In genomic region chr18:35463837-35464236, GRCh38 we compare ENCODE assay signal across 19 cellular contexts. TPM values are rescaled to one million over a fixed set of nuclear protein-coding genes. Genes with fewer than 3 reads are reported as not detected.
DNase-seq lines count a peak whose midpoint lies in the region; ATAC-seq and TF ChIP-seq lines count a peak whose summit lies in the region.
"Had no signal": no experiment of that assay in that cellular context is flagged by ENCODE, and none has a peak within 500 bp of the region (broad histone marks: within the 10 kb centered on the region; RNA-seq: fewer than 3 reads in every experiment).

No MANE protein-coding gene starts in this region.

- H3K9me3 ChIP-seq in heart right ventricle (no peaks in the 10 kb centered on the region), suprapubic skin (no peaks in the 10 kb centered on the region)

- peak overlapping the region in 1 of 10 donors; percentile 38 for H3K4me3 ChIP-seq in heart right ventricle
- no peak overlapping the region for H3K4me3 ChIP-seq in suprapubic skin

- H3K4me1 Mint-ChIP-seq in endothelial cell (ENCODE audit: unreplicated experiment): peaks cover 82% of the 10 kb centered on the region

- no peak for TF ChIP-seq POLR2A in suprapubic skin (IDR thresholded peaks at IDR 0.05)

- TF ChIP-seq EP300 in suprapubic skin (IDR thresholded peaks at IDR 0.05): no peak

- H3K27me3 ChIP-seq in heart right ventricle (no peaks in the 10 kb centered on the region), suprapubic skin (no peaks in the 10 kb centered on the region)

- WGBS in heart right ventricle, 2 donors: 81 to 84% methylated on average over 4 of the region's 4 CpGs
- WGBS in suprapubic skin: 69% methylated on average over 4 of the region's 4 CpGs

- H3K36me3 ChIP-seq in heart right ventricle (peaks cover 0 to 8% (median 0%) of the 10 kb centered on the region in 9 donors), suprapubic skin (no peaks in the 10 kb centered on the region)

- peaks cover 9 to 84% (median 53%) of the 10 kb centered on the region in 9 donors for H3K4me1 ChIP-seq in heart right ventricle
- peaks cover 6% of the 10 kb centered on the region for H3K4me1 ChIP-seq in suprapubic skin

- no peak for TF ChIP-seq CTCF in heart right ventricle (IDR thresholded peaks at IDR 0.05)
- no peak for TF ChIP-seq CTCF in endothelial cell (IDR thresholded peaks at IDR 0.05; ENCODE audit: unreplicated experiment)
- TF ChIP-seq CTCF in suprapubic skin (IDR thresholded peaks at IDR 0.05): no peak

- peaks cover 6% of the 10 kb centered on the region for H3K27me3 Mint-ChIP-seq in endothelial cell (ENCODE audit: unreplicated experiment)
- H3K27me3 Mint-ChIP-seq: IgD-negative memory B cell had no signal

- H3K27ac Mint-ChIP-seq in endothelial cell (ENCODE audit: unreplicated experiment): peak overlapping the region; percentile 71
- H3K27ac Mint-ChIP-seq: HFFc6, IgD-negative memory B cell had no signal

- peaks cover 4% of the 10 kb centered on the region for H3K36me3 Mint-ChIP-seq in endothelial cell (ENCODE audit: low read depth, unreplicated experiment)

- H3K4me3 Mint-ChIP-seq in endothelial cell (ENCODE audit: unreplicated experiment): peak overlapping the region; percentile 11
- H3K4me3 Mint-ChIP-seq: CD14-positive monocyte, HFFc6, IgD-negative memory B cell had no signal

- H3K27ac ChIP-seq in heart right ventricle (peak overlapping the region in 7 of 10 donors; percentile 37 to 76 (median 56)), suprapubic skin (no peak overlapping the region)

- DNase-seq in heart right ventricle: no peak
- no peak for DNase-seq in Right ventricle myocardium superior
- DNase-seq in endothelial cell (ENCODE audit: low spot score): no peak
- DNase-seq in sciatic nerve (ENCODE audit: low spot score): no peak
- no peak for DNase-seq in DMS153 (lab: John Stamatoyannopoulos, UW)
- no peak for DNase-seq in suprapubic skin (ENCODE audit: low spot score in 2 of 2)
- DNase-seq: AML-193, GF-D8, H7, HFFc6, NCI-H1694 treated with DMSO at 0.1 percent for 48 hours, NCI-H2081 treated with DMSO at 0.1 percent for 48 hours, NCI-H446, NCI-H526, RPMI8226 had no signal

- intact Hi-C loops in heart right ventricle (cut with DNase I): loop anchor here in 1 of 10 donors (5.0 kb wide), 1 partner anchor 33 kb away; the partner anchor contains the start of gene INO80C
- intact Hi-C loops in Right ventricle myocardium superior (cut with DNase I): no loop called here
- intact Hi-C loops in sciatic nerve (cut with DNase I): no loop called here

- ATAC-seq in heart right ventricle (no peak), Right ventricle myocardium superior (ENCODE audit: poor library complexity) (no peak), sciatic nerve (peak; percentile 42), GM21717 (IDR thresholded peaks at IDR 0.05; ENCODE audit: unreplicated experiment) (no peak)
- ATAC-seq: SK-N-SH treated with all-trans-retinoic acid at 6 μM for 48 hours had no signal

- no peaks in the 10 kb centered on the region for H3K9me3 Mint-ChIP-seq in endothelial cell (ENCODE audit: unreplicated experiment)
- H3K9me3 Mint-ChIP-seq: HFFc6, IgD-negative memory B cell had no signal

RNA-seq across cellular contexts. Expression of gene INO80C, which starts 33.9 kb away (rescaled TPM):
- total RNA-seq in heart right ventricle: 10 to 100 TPM; 19.5 to 28.4 (median 25.5) TPM
- 10 to 100 TPM; 17.3 to 24.5 TPM for polyA plus RNA-seq in heart right ventricle
- 23.1 TPM for total RNA-seq in Right ventricle myocardium superior
- total RNA-seq in endothelial cell (ENCODE audit: unreplicated experiment): 29.7 TPM
- total RNA-seq in sciatic nerve: 27.5 TPM
- total RNA-seq in suprapubic skin: 10 to 100 TPM; 12.6 to 35.2 (median 18.2) TPM
